Comparison of ENCODE assay signal across 32 cellular contexts in the genomic region with DNA sequence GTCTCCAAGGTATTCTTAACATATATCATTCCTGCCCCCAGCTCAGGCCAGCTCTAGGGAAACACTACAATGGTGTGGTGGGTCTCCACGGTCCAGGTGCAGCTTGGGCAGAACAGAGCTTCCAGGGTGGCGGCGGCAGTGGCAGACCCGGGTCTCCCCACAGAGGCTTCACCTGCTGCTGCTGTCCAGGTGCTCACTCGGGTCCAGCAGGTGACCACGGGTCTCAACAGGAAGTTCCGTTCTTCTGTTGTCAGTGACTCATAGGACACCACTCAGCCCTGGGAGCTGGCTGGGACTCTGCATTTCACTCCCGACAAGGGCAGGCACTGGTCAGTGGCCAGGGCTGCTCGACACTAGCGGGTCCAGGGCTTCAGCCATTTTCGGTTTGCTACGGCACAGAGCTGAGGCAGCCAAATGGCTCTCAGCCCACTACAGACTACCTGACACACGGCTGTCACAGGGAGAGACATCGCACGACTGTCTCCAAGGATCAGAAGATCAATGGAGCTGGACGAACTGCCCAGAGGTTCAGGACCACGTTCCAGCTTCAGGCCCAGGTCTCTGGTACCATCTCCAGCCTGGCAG. TPM values are rescaled to one million over a fixed set of nuclear protein-coding genes. Genes with fewer than 3 reads are reported as not detected.
"Had no signal": no experiment of that assay in that cellular context is flagged by ENCODE, and none has a peak within 500 bp of the region (broad histone marks: within the 10 kb centered on the region; RNA-seq: fewer than 3 reads in every experiment).

No MANE protein-coding gene starts in this region.

- DNase-seq: naive B cell; natural killer cell; pancreas; psoas muscle; right lobe of liver; spleen; stimulated activated CD4-positive, alpha-beta T cell treated with anti-CD3 and anti-CD28 coated beads, Interleukin-12 subunit alpha, Interleukin-12 subunit beta, amount 100 ng/mL, for 4 hours; stimulated activated CD4-positive, alpha-beta T cell treated with anti-CD3 and anti-CD28 coated beads, Interleukin-1b, Interleukin-23, amount 100 ng/mL, for 48 hours; stimulated activated CD4-positive, alpha-beta T cell treated with anti-CD3 and anti-CD28 coated beads, Interleukin-4, amount 100 ng/mL, for 1 hour; stimulated activated CD4-positive, alpha-beta T cell treated with anti-CD3 and anti-CD28 coated beads, Interleukin-4, amount 100 ng/mL, for 4 hours; stimulated activated CD8-positive, alpha-beta memory T cell treated with anti-CD3 and anti-CD28 coated beads, Interleukin-4, amount 100 ng/mL, for 48 hours; stimulated activated naive CD4-positive, alpha-beta T cell; stimulated activated naive CD8-positive, alpha-beta T cell treated with anti-CD3 and anti-CD28 coated beads, Interleukin-15, amount 100 ng/mL, for 72 hours; stimulated activated naive CD8-positive, alpha-beta T cell treated with anti-CD3 and anti-CD28 coated beads, Interleukin-15, Interleukin-2, amounts not matched to agents 100 U/mL and 50 U/mL, for 24 hours; testis; tibial artery; transverse colon had no signal

- H3K9me3 ChIP-seq: neutrophil, pancreas, psoas muscle, right lobe of liver, spleen, suprapubic skin, testis, tibial artery, transverse colon, vagina had no signal

- H3K4me1 Mint-ChIP-seq: naive B cell; natural killer cell; nephron; stimulated activated memory B cell treated with anti-CD40 and anti-IgM and Interleukin-4, amounts not matched to agents 10 μg/mL and 1 μg/mL and 100 μg/mL, for 72 hours; stimulated activated naive CD8-positive, alpha-beta T cell treated with anti-CD3 and anti-CD28 coated beads, Interleukin-15, amount 100 ng/mL, for 72 hours had no signal

- H3K27ac ChIP-seq: neural progenitor cell, neutrophil, pancreas, psoas muscle, right lobe of liver, skin epidermis, spleen, suprapubic skin, testis, tibial artery, transverse colon, vagina had no signal

- H3K4me2 ChIP-seq: neural progenitor cell, smooth muscle cell had no signal

- H3K9me3 Mint-ChIP-seq: naive B cell; natural killer cell; nephron; neural progenitor cell; stimulated activated memory B cell treated with anti-CD40 and anti-IgM and Interleukin-4, amounts not matched to agents 10 μg/mL and 1 μg/mL and 100 μg/mL, for 72 hours; stimulated activated naive CD8-positive, alpha-beta T cell treated with anti-CD3 and anti-CD28 coated beads, Interleukin-15, amount 100 ng/mL, for 72 hours; type B pancreatic cell had no signal

- H3K27me3 ChIP-seq: neural progenitor cell, neutrophil, pancreas, right lobe of liver, spleen, suprapubic skin, testis, tibial artery, transverse colon, vagina had no signal

- H3K4me3 ChIP-seq: neural progenitor cell, pancreas, psoas muscle, right lobe of liver, skin epidermis, smooth muscle cell, spleen, suprapubic skin, testis, tibial artery, transverse colon, vagina had no signal

- ATAC-seq: natural killer cell; pancreas; right cardiac atrium; stimulated activated memory B cell treated with anti-CD40 and anti-IgM and Interleukin-4, amounts not matched to agents 10 μg/mL and 1 μg/mL and 100 μg/mL, for 72 hours; stimulated activated naive CD8-positive, alpha-beta T cell treated with anti-CD3 and anti-CD28 coated beads, Interleukin-15, amount 100 ng/mL, for 72 hours; stimulated activated naive CD8-positive, alpha-beta T cell treated with anti-CD3 and anti-CD28 coated beads, Interleukin-15, Interleukin-2, amounts not matched to agents 100 U/mL and 50 U/mL, for 24 hours had no signal

- H3K36me3 Mint-ChIP-seq: natural killer cell, neural progenitor cell, type B pancreatic cell had no signal

- H2AFZ ChIP-seq: neural progenitor cell had no signal

- H3K4me1 ChIP-seq: neural progenitor cell, pancreas, psoas muscle, right lobe of liver, spleen, suprapubic skin, testis, tibial artery, transverse colon, vagina had no signal

- H3K27ac Mint-ChIP-seq: naive B cell; natural killer cell; nephron; neural progenitor cell; progenitor cell of endocrine pancreas; stimulated activated memory B cell treated with anti-CD40 and anti-IgM and Interleukin-4, amounts not matched to agents 10 μg/mL and 1 μg/mL and 100 μg/mL, for 72 hours; type B pancreatic cell had no signal

- H3K4me3 Mint-ChIP-seq: natural killer cell; nephron; neural progenitor cell; stimulated activated memory B cell treated with anti-CD40 and anti-IgM and Interleukin-4, amounts not matched to agents 10 μg/mL and 1 μg/mL and 100 μg/mL, for 72 hours; stimulated activated naive CD8-positive, alpha-beta T cell treated with anti-CD3 and anti-CD28 coated beads, Interleukin-15, amount 100 ng/mL, for 72 hours; type B pancreatic cell had no signal

- H3K36me3 ChIP-seq: neural progenitor cell had no signal

- FAIRE-seq: pancreas, urothelium cell line had no signal

- H3K9ac ChIP-seq: neural progenitor cell had no signal

- H3K27me3 Mint-ChIP-seq: naive B cell; stimulated activated memory B cell treated with anti-CD40 and anti-IgM and Interleukin-4, amounts not matched to agents 10 μg/mL and 1 μg/mL and 100 μg/mL, for 72 hours; stimulated activated naive CD8-positive, alpha-beta T cell treated with anti-CD3 and anti-CD28 coated beads, Interleukin-15, amount 100 ng/mL, for 72 hours; type B pancreatic cell had no signal

RNA-seq across cellular contexts. Expression of a gene that starts 28.0 kb away (rescaled TPM):
- total RNA-seq: natural killer cell, osteocyte, progenitor cell of endocrine pancreas, renal cortical epithelial cell had no signal
- polyA plus RNA-seq: neural cell had no signal

RNA-seq across cellular contexts. Expression of a gene that starts 28.3 kb away (rescaled TPM):
- total RNA-seq: progenitor cell of endocrine pancreas, spleen had no signal
- polyA plus RNA-seq: neural cell had no signal

RNA-seq across cellular contexts. Expression of a gene that starts 40.1 kb away (rescaled TPM):
- total RNA-seq: progenitor cell of endocrine pancreas, spleen had no signal
